In genomic region chr2:236557894-236558532, GRCh38 we compare ENCODE assay signal across 13 cellular contexts. TPM values are rescaled to one million over a fixed set of nuclear protein-coding genes. Genes with fewer than 3 reads are reported as not detected.
"Had no signal": no experiment of that assay in that cellular context is flagged by ENCODE, and none has a peak within 500 bp of the region (broad histone marks: within the 10 kb centered on the region; RNA-seq: fewer than 3 reads in every experiment).

No MANE protein-coding gene starts in this region.

- H3K9me3 ChIP-seq: thoracic aorta had no signal

- H3K4me3 Mint-ChIP-seq: nephron progenitor cell; stimulated activated naive CD8-positive, alpha-beta T cell treated with anti-CD3 and anti-CD28 coated beads, Interleukin-15, Interleukin-2, amounts not matched to agents 100 ng/mL and 50 ng/mL, for 24 hours had no signal

- DNase-seq: activated CD4-positive, alpha-beta T cell treated with anti-CD3 and anti-CD28 coated beads, Interleukin-2, amount 50 U/mL, for 1 hour; aorta; left colon; nephron progenitor cell; stimulated activated CD4-positive, alpha-beta T cell treated with anti-CD3 and anti-CD28 coated beads, Interleukin-12 subunit alpha, Interleukin-12 subunit beta, amount 100 ng/mL, for 4 hours; stimulated activated CD4-positive, alpha-beta T cell treated with anti-CD3 and anti-CD28 coated beads, Interleukin-2, amount 100 ng/mL, for 48 hours; stimulated activated CD8-positive, alpha-beta memory T cell treated with anti-CD3 and anti-CD28 coated beads, Interleukin-4, amount 100 ng/mL, for 48 hours had no signal

- H3K27ac Mint-ChIP-seq: nephron progenitor cell; stimulated activated naive CD8-positive, alpha-beta T cell treated with anti-CD3 and anti-CD28 coated beads, Interleukin-15, Interleukin-2, amounts not matched to agents 100 ng/mL and 50 ng/mL, for 24 hours had no signal

- H3K27me3 ChIP-seq: breast epithelium had no signal

- H3K27ac ChIP-seq: breast epithelium, esophagus muscularis mucosa, thoracic aorta had no signal

- ATAC-seq: left colon, SK-N-SH treated with all-trans-retinoic acid at 6 μM for 48 hours had no signal

- H3K27me3 Mint-ChIP-seq: stimulated activated naive CD8-positive, alpha-beta T cell treated with anti-CD3 and anti-CD28 coated beads, Interleukin-15, Interleukin-2, amounts not matched to agents 100 ng/mL and 50 ng/mL, for 24 hours had no signal

RNA-seq across cellular contexts. Expression of gene ACKR3, which starts 11.6 kb away (rescaled TPM):
- total RNA-seq: fibroblast of villous mesenchyme had no signal
